ENCODE assay signal across 23 cellular contexts in genomic region chr1:44644806-44645205, GRCh38. TPM values are rescaled to one million over a fixed set of nuclear protein-coding genes. Genes with fewer than 3 reads are reported as not detected.
DNase-seq lines count a peak whose midpoint lies in the region; ATAC-seq and TF ChIP-seq lines count a peak whose summit lies in the region.
"Had no signal": no experiment of that assay in that cellular context is flagged by ENCODE, and none has a peak within 500 bp of the region (broad histone marks: within the 10 kb centered on the region; RNA-seq: fewer than 3 reads in every experiment).

No MANE protein-coding gene starts in this region.

- no peak for TF ChIP-seq EP300 in gastroesophageal sphincter (IDR thresholded peaks at IDR 0.05)

- H3K4me1 ChIP-seq in gastroesophageal sphincter (peaks cover 12 to 64% (median 43%) of the 10 kb centered on the region in 3 donors), gastrocnemius medialis (peaks cover 71 to 84% of the 10 kb centered on the region in 2 donors)
- H3K4me1 ChIP-seq: thyroid gland had no signal

- in situ Hi-C loops in gastrocnemius medialis (cut with MboI; ENCODE audit: low sequenced_read_pairs in 4 of 4) = no loop called here

- H3K36me3 Mint-ChIP-seq in activated T-helper 17 cell treated with anti-CD3 and anti-CD28 coated beads, Interleukin-2, amount 50 U/mL, for 72 hours (ENCODE audit: low read depth) = peaks cover 95% of the 10 kb centered on the region

- no peak for DNase-seq in AG04450 (ENCODE audit: low read depth, low spot score)
- no peak for DNase-seq in gastrocnemius medialis
- DNase-seq in NOMO-1 treated with dmso at 0.1 percent for 144 hours (lab: John Stamatoyannopoulos, UW; ENCODE audit: unreplicated experiment) = no peak
- DNase-seq in germinal center (ENCODE audit: low spot score) = no peak
- no peak for DNase-seq in DMS114 treated with DMSO at 0.1 percent for 48 hours (lab: John Stamatoyannopoulos, UW; ENCODE audit: unreplicated experiment)
- DNase-seq in ecto neural progenitor cell (ENCODE audit: low spot score) = no peak
- DNase-seq: activated CD4-positive, alpha-beta T cell treated with anti-CD3 and anti-CD28 coated beads, Interleukin-2, amount 10 ng/mL, durations not matched to agents 7 days and 5 days; activated naive CD4-positive, alpha-beta T cell treated with anti-CD3 and anti-CD28 coated beads for 36 hours; brain microvascular endothelial cell; CD4-positive, CD25-positive, alpha-beta regulatory T cell; effector CD4-positive, alpha-beta T cell; MM.1S; NCI-H146; NCI-H2171 treated with DMSO at 0.1 percent for 48 hours; NCI-H748 treated with DMSO at 0.1 percent for 48 hours; SIG-M5; spleen; thyroid gland had no signal

- H3K27ac Mint-ChIP-seq in activated T-helper 17 cell treated with anti-CD3 and anti-CD28 coated beads, Interleukin-2, amount 50 U/mL, for 72 hours = peak overlapping the region; percentile 28
- H3K27ac Mint-ChIP-seq: activated CD4-positive, alpha-beta T cell treated with anti-CD3 and anti-CD28 coated beads, Interleukin-2, amount 10 ng/mL, durations not matched to agents 7 days and 5 days; activated naive CD4-positive, alpha-beta T cell treated with anti-CD3 and anti-CD28 coated beads for 36 hours; T-helper 1 cell treated with Interleukin-12 subunit alpha and Interleukin-12 subunit beta and Interleukin-4 antibody, amounts not matched to agents 30 μg/mL and 1 μg/mL, for 36 hours had no signal

- intact Hi-C loops in gastrocnemius medialis (cut with DNase I; ENCODE audit: low total_unique reads) = no loop called here

- ATAC-seq in activated T-helper 17 cell treated with anti-CD3 and anti-CD28 coated beads, Interleukin-2, amount 50 U/mL, for 72 hours (replicated peaks) = no peak
- no peak for ATAC-seq in gastroesophageal sphincter
- no peak for ATAC-seq in gastrocnemius medialis
- ATAC-seq: esophagus mucosa had no signal

- CTCF ChIA-PET in AG04450 (lab: Charles Lee) = interaction anchor here (0.6 to 9.3 kb wide), 4 partner anchors 8 to 320 kb away, joined by 3 to 221 read pairs (median 12); no protein-coding TSS in a partner anchor

- H3K4me3 ChIP-seq in AG04450 (ENCODE audit: low read depth, low read length) = no peak overlapping the region
- no peak overlapping the region for H3K4me3 ChIP-seq in gastroesophageal sphincter
- H3K4me3 ChIP-seq in gastrocnemius medialis = no peak overlapping the region
- H3K4me3 ChIP-seq: heart right ventricle, spleen, thyroid gland had no signal

- no CpG with 5 or more reads among the region's 7 CpGs for WGBS in gastroesophageal sphincter (ENCODE audit: low coverage in 1 of 2), 2 donors

- H3K36me3 ChIP-seq in gastroesophageal sphincter = peaks cover 0 to 99% of the 10 kb centered on the region in 2 donors
- peaks cover 0 to 46% of the 10 kb centered on the region in 2 donors for H3K36me3 ChIP-seq in gastrocnemius medialis

- H3K27me3 ChIP-seq in AG04450 (ENCODE audit: control insufficient read depth, insufficient read depth, low read length) (no peaks in the 10 kb centered on the region), gastroesophageal sphincter (no peaks in the 10 kb centered on the region), gastrocnemius medialis (no peaks in the 10 kb centered on the region)
- H3K27me3 ChIP-seq: brain microvascular endothelial cell, heart right ventricle, spleen, thyroid gland had no signal

- no peak for TF ChIP-seq CTCF in AG04450 (IDR thresholded peaks at IDR 0.05; ENCODE audit: low read depth, low read length)
- no peak for TF ChIP-seq CTCF in gastroesophageal sphincter (IDR thresholded peaks at IDR 0.05)
- TF ChIP-seq CTCF in gastrocnemius medialis (IDR thresholded peaks at IDR 0.05 in 4 of 5, conservative IDR thresholded peaks at IDR 0.05 in 1 of 5) = no peak

- no peaks in the 10 kb centered on the region for H3K9me3 Mint-ChIP-seq in activated T-helper 17 cell treated with anti-CD3 and anti-CD28 coated beads, Interleukin-2, amount 50 U/mL, for 72 hours
- H3K9me3 Mint-ChIP-seq: activated CD4-positive, alpha-beta T cell treated with anti-CD3 and anti-CD28 coated beads, Interleukin-2, amount 10 ng/mL, durations not matched to agents 7 days and 5 days; activated naive CD4-positive, alpha-beta T cell treated with anti-CD3 and anti-CD28 coated beads for 36 hours; CD4-positive, CD25-positive, alpha-beta regulatory T cell; T-helper 1 cell treated with Interleukin-12 subunit alpha and Interleukin-12 subunit beta and Interleukin-4 antibody, amounts not matched to agents 30 μg/mL and 1 μg/mL, for 36 hours had no signal

- H3K27me3 Mint-ChIP-seq in activated T-helper 17 cell treated with anti-CD3 and anti-CD28 coated beads, Interleukin-2, amount 50 U/mL, for 72 hours = no peaks in the 10 kb centered on the region
- H3K27me3 Mint-ChIP-seq: activated CD4-positive, alpha-beta T cell treated with anti-CD3 and anti-CD28 coated beads, Interleukin-2, amount 10 ng/mL, durations not matched to agents 7 days and 5 days; CD4-positive, CD25-positive, alpha-beta regulatory T cell had no signal

- peaks cover 5% of the 10 kb centered on the region for H3K4me1 Mint-ChIP-seq in activated T-helper 17 cell treated with anti-CD3 and anti-CD28 coated beads, Interleukin-2, amount 50 U/mL, for 72 hours
- H3K4me1 Mint-ChIP-seq: activated CD4-positive, alpha-beta T cell treated with anti-CD3 and anti-CD28 coated beads, Interleukin-2, amount 10 ng/mL, durations not matched to agents 7 days and 5 days had no signal

- no peaks in the 10 kb centered on the region for H3K9me3 ChIP-seq in AG04450 (ENCODE audit: control insufficient read depth, insufficient read depth, low read length)
- H3K9me3 ChIP-seq in gastroesophageal sphincter = no peaks in the 10 kb centered on the region
- no peaks in the 10 kb centered on the region for H3K9me3 ChIP-seq in gastrocnemius medialis
- H3K9me3 ChIP-seq: heart right ventricle, spleen, thyroid gland had no signal

- TF ChIP-seq POLR2A in gastroesophageal sphincter (IDR thresholded peaks at IDR 0.05) = no peak
- TF ChIP-seq POLR2A in gastrocnemius medialis (IDR thresholded peaks at IDR 0.05) = no peak

- peak overlapping the region; percentile 90 for H3K27ac ChIP-seq in AG04450 (ENCODE audit: low read depth, low read length)
- H3K27ac ChIP-seq in gastroesophageal sphincter = peak overlapping the region; percentile 57 to 93 (median 87)
- H3K27ac ChIP-seq in gastrocnemius medialis = peak overlapping the region; percentile 81 to 86 (median 84)
- H3K27ac ChIP-seq: brain microvascular endothelial cell, thyroid gland had no signal

- H3K4me3 Mint-ChIP-seq in activated T-helper 17 cell treated with anti-CD3 and anti-CD28 coated beads, Interleukin-2, amount 50 U/mL, for 72 hours = no peak overlapping the region
- H3K4me3 Mint-ChIP-seq: activated CD4-positive, alpha-beta T cell treated with anti-CD3 and anti-CD28 coated beads, Interleukin-2, amount 10 ng/mL, durations not matched to agents 7 days and 5 days; activated naive CD4-positive, alpha-beta T cell treated with anti-CD3 and anti-CD28 coated beads for 36 hours; CD4-positive, CD25-positive, alpha-beta regulatory T cell; T-helper 1 cell treated with Interleukin-12 subunit alpha and Interleukin-12 subunit beta and Interleukin-4 antibody, amounts not matched to agents 30 μg/mL and 1 μg/mL, for 36 hours had no signal

- POLR2A ChIA-PET in AG04450 (lab: Yijun Ruan, JAX) = interaction anchor here (0.5 to 4.0 kb wide), 3 partner anchors 13 to 411 kb away, joined by 5 to 30 read pairs (median 5); no protein-coding TSS in a partner anchor

RNA-seq across cellular contexts. Expression of gene TMEM53, which starts 29.5 kb away (rescaled TPM):
- 4.4 and 6.1 TPM in 2 replicates for polyA plus RNA-seq in AG04450 (2011; rRNA removed)
- polyA minus RNA-seq in AG04450 (2011; rRNA and poly(A)+ RNA removed) = 3.6 and 7.8 TPM in 2 replicates
- 1 to 10 TPM; 3.5 to 4.2 TPM for total RNA-seq in activated T-helper 17 cell treated with anti-CD3 and anti-CD28 coated beads, Interleukin-2, amount 50 U/mL, for 72 hours
- total RNA-seq in gastroesophageal sphincter = 1 to 10 TPM; 3.9 to 8.3 (median 4.7) TPM
- 1 to 10 TPM; 2.6 to 5.9 (median 4.2) TPM for total RNA-seq in gastrocnemius medialis

RNA-seq across cellular contexts. Expression of gene ARMH1, which starts 29.7 kb away (rescaled TPM):
- 2.7 and 3.4 TPM in 2 replicates for polyA plus RNA-seq in AG04450 (2011; rRNA removed)
- 1.0 and 1.7 TPM in 2 replicates for polyA minus RNA-seq in AG04450 (2011; rRNA and poly(A)+ RNA removed)
- 10 to 100 TPM; 10.7 to 65.8 TPM for total RNA-seq in activated T-helper 17 cell treated with anti-CD3 and anti-CD28 coated beads, Interleukin-2, amount 50 U/mL, for 72 hours
- total RNA-seq in gastroesophageal sphincter (1 to 10 TPM in 2 of 4 donors, under 1 TPM in 2; 0.66 to 3.0 (median 1.3) TPM), gastrocnemius medialis (under 1 TPM in 1 of 4 donors, not detected in 3; 0.78 TPM)
- total RNA-seq: esophagus mucosa had no signal
